33 cellular contexts compared by ENCODE assay signal in genomic region chr10:46068117-46068516, GRCh38. TPM values are rescaled to one million over a fixed set of nuclear protein-coding genes. Genes with fewer than 3 reads are reported as not detected.
"Had no signal": no experiment of that assay in that cellular context is flagged by ENCODE, and none has a peak within 500 bp of the region (broad histone marks: within the 10 kb centered on the region; RNA-seq: fewer than 3 reads in every experiment).

No MANE protein-coding gene starts in this region.

- H3K4me3 Mint-ChIP-seq: naive thymus-derived CD8-positive, alpha-beta T cell; nephron progenitor cell; type B pancreatic cell had no signal

- H3K4me1 Mint-ChIP-seq: nephron progenitor cell had no signal

- H3K36me3 ChIP-seq: heart right ventricle, left lung, ovary, tibial artery had no signal

- H3K9me3 ChIP-seq: heart right ventricle, left lung, ovary, testis, tibial artery had no signal

- H3K36me3 Mint-ChIP-seq: naive thymus-derived CD8-positive, alpha-beta T cell; type B pancreatic cell had no signal

- H3K27me3 ChIP-seq: dorsolateral prefrontal cortex, heart right ventricle, left lung, ovary, testis, tibial artery had no signal

- H3K4me3 ChIP-seq: dorsolateral prefrontal cortex, heart right ventricle, left lung, ovary, smooth muscle cell, testis, tibial artery had no signal

- H3K4me1 ChIP-seq: foreskin keratinocyte, heart right ventricle, left lung, testis, tibial artery had no signal

- H3K4me2 ChIP-seq: smooth muscle cell had no signal

- H3K27ac ChIP-seq: dorsolateral prefrontal cortex, epithelial cell of prostate, foreskin keratinocyte, heart right ventricle, left lung, ovary, testis, tibial artery had no signal

- H3K27ac Mint-ChIP-seq: nephron progenitor cell, type B pancreatic cell had no signal

- ATAC-seq: esophagus mucosa; foreskin keratinocyte; heart right ventricle; left cardiac atrium; left lung; naive thymus-derived CD8-positive, alpha-beta T cell; sciatic nerve had no signal

- DNase-seq: dorsolateral prefrontal cortex; effector CD4-positive, alpha-beta T cell; foreskin keratinocyte; glutamatergic neuron; heart right ventricle; hippocampal formation; left cardiac atrium; left lung; mesenchymal stem cell; naive thymus-derived CD8-positive, alpha-beta T cell; nephron progenitor cell; occipital lobe; ovary; posterior cingulate gyrus; stimulated activated CD4-positive, alpha-beta T cell treated with anti-CD3 and anti-CD28 coated beads, Interleukin-12 subunit alpha, Interleukin-12 subunit beta, amount 100 ng/mL, for 4 hours; stimulated activated CD4-positive, alpha-beta T cell treated with anti-CD3 and anti-CD28 coated beads, Interleukin-1b, Interleukin-23, amount 100 ng/mL, for 48 hours; stimulated activated CD4-positive, alpha-beta T cell treated with anti-CD3 and anti-CD28 coated beads, Interleukin-4, amount 100 ng/mL, for 1 hour; stimulated activated CD8-positive, alpha-beta memory T cell treated with anti-CD3 and anti-CD28 coated beads, Interleukin-4, amount 100 ng/mL, for 48 hours; stimulated activated naive CD4-positive, alpha-beta T cell treated with Interleukin-2 at 50 U/mL for 16 hours; substantia nigra; testis; tibial artery had no signal

- H3K27me3 Mint-ChIP-seq: naive thymus-derived CD8-positive, alpha-beta T cell; type B pancreatic cell had no signal

- H3K9me3 Mint-ChIP-seq: naive thymus-derived CD8-positive, alpha-beta T cell had no signal

RNA-seq across cellular contexts. Expression of gene MSMB, which starts 22.0 kb away (rescaled TPM):
- total RNA-seq: cerebellum; dorsolateral prefrontal cortex; fibroblast of lung; foreskin keratinocyte; heart right ventricle; kidney epithelial cell; left cardiac atrium; lung microvascular endothelial cell; myocyte; naive thymus-derived CD8-positive, alpha-beta T cell; occipital lobe; ovary; sciatic nerve; smooth muscle cell; urinary bladder had no signal
- polyA plus RNA-seq: fibroblast of lung; foreskin keratinocyte; heart right ventricle; naive thymus-derived CD8-positive, alpha-beta T cell; ovary had no signal
